8 cellular contexts compared by ENCODE assay signal in the genomic region with DNA sequence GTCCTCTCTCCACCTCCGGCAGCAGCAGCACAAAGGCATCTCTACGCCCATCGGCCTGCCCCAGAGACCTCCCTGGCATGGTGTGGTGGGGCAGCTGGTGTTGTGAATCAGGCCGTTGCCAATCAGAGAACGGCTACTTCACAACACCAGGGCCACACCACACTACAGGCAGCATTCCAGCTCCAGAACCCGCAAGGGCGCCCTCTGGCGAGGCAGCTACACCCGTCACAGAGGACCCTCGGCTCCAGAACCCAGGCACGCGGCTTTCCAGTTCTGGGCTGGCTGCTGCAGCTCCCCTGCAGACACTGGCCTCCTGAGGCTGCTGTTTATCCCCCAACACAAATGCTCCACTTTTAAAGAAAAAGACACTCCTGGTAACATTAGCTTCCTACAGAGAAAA.
A peak's percentile ranks its signal among the peaks of the same experiment; 100 is the strongest.
DNase-seq lines count a peak whose midpoint lies in the region; ATAC-seq, FAIRE-seq and TF ChIP-seq lines count a peak whose summit lies in the region.

No MANE protein-coding gene starts in this region.

- no peaks in the 10 kb centered on the region for H3K9me2 ChIP-seq in PC-9 (ENCODE audit: insufficient read depth)

- peak; percentile 23 for TF ChIP-seq CTCF in kidney (IDR thresholded peaks at IDR 0.05; ENCODE audit: borderline replicate concordance, extremely low read depth, insufficient read depth)
- no peak for TF ChIP-seq CTCF in PC-9 (conservative IDR thresholded peaks at IDR 0.05)

- no peak overlapping the region for H2AFZ ChIP-seq in PC-9

- no peak for FAIRE-seq in kidney (lab: Jason Lieb, UNC)

- peak in 1 of 2 donors; percentile 58 for ATAC-seq in activated T-cell treated with anti-CD3 and anti-CD28 coated beads, Interleukin-2, amount 50 U/mL, for 4 hours

- H3K79me2 ChIP-seq in PC-9 (ENCODE audit: low read depth): no peaks in the 10 kb centered on the region

- H3K36me3 Mint-ChIP-seq in activated T-cell treated with anti-CD3 and anti-CD28 coated beads, Interleukin-2, amount 50 U/mL, for 4 hours (ENCODE audit: insufficient read depth): no peaks in the 10 kb centered on the region

- CTCF ChIA-PET in PC-9 (lab: Charles Lee): no interaction called here

- no TSS peak for BruUV-seq in PC-9 (replicated peaks; lab: Mats Ljungman, UMichigan)

- H3K9ac ChIP-seq in kidney (ENCODE audit: low read length in 2 of 2): no peak overlapping the region

- H3K27me3 ChIP-seq in SJCRH30 (no peaks in the 10 kb centered on the region), PC-9 (ENCODE audit: insufficient read depth, low read depth) (no peaks in the 10 kb centered on the region)

- H3K4me2 ChIP-seq in PC-9: no peak overlapping the region

- no peaks in the 10 kb centered on the region for H3K9me3 ChIP-seq in kidney (ENCODE audit: control insufficient read depth in 1 of 2, low read length in 2 of 2)
- no peaks in the 10 kb centered on the region for H3K9me3 ChIP-seq in SJCRH30 (replicated peaks)
- H3K9me3 ChIP-seq in PC-9 (ENCODE audit: insufficient read depth, low read depth): no peaks in the 10 kb centered on the region

- H3K4me1 ChIP-seq in kidney (ENCODE audit: control insufficient read depth in 1 of 2, insufficient read depth in 1 of 2, low read depth in 1 of 2, low read length in 2 of 2) (no peaks in the 10 kb centered on the region), SJCRH30 (no peaks in the 10 kb centered on the region), PC-9 (replicated peaks; ENCODE audit: insufficient read depth) (no peaks in the 10 kb centered on the region)

- H3K27ac ChIP-seq in kidney (ENCODE audit: low read depth in 2 of 2, low read length in 2 of 2) (no peak overlapping the region), SJCRH30 (no peak overlapping the region), PC-9 (no peak overlapping the region)

- no peaks in the 10 kb centered on the region for H3K36me3 ChIP-seq in kidney (ENCODE audit: control insufficient read depth in 1 of 2, insufficient read depth in 2 of 2, low read length in 2 of 2)
- no peaks in the 10 kb centered on the region for H3K36me3 ChIP-seq in SJCRH30
- H3K36me3 ChIP-seq in PC-9 (ENCODE audit: low read depth): peaks cover 17% of the 10 kb centered on the region; the same call in 1 of the 2 replicates

- DNase-seq in GM03348 (ENCODE audit: low spot score): peak; percentile 47
- DNase-seq in HuH-7.5 (ENCODE audit: low spot score): peak; percentile 65
- peak; percentile 17 for DNase-seq in activated T-cell treated with anti-CD3 and anti-CD28 coated beads, Interleukin-2, amount 50 U/mL, for 4 hours
- no peak for DNase-seq in kidney
- peak; percentile 29 for DNase-seq in stimulated activated CD8-positive, alpha-beta memory T cell treated with anti-CD3 and anti-CD28 coated beads, Interleukin-7, amount 100 ng/mL, for 24 hours (ENCODE audit: low read depth)
- no peak for DNase-seq in SJCRH30
- DNase-seq in PC-9: no peak
- no peak for DNase-seq in GOT3 (lab: John Stamatoyannopoulos, UW)

- H3K4me3 ChIP-seq in kidney (ENCODE audit: low read length in 2 of 2): no peak overlapping the region
- H3K4me3 ChIP-seq in SJCRH30: no peak overlapping the region
- no peak overlapping the region for H3K4me3 ChIP-seq in PC-9

- peaks cover 15% of the 10 kb centered on the region for H3K27me3 Mint-ChIP-seq in activated T-cell treated with anti-CD3 and anti-CD28 coated beads, Interleukin-2, amount 50 U/mL, for 4 hours (ENCODE audit: low read depth)

- intact Hi-C loops in kidney (cut with DNase I): no loop called here
- intact Hi-C loops in PC-9 (cut with micrococcal nuclease; ENCODE audit: unreplicated experiment): no loop called here

- no peaks in the 10 kb centered on the region for H3K9me3 Mint-ChIP-seq in activated T-cell treated with anti-CD3 and anti-CD28 coated beads, Interleukin-2, amount 50 U/mL, for 4 hours

- H3K4me1 Mint-ChIP-seq in activated T-cell treated with anti-CD3 and anti-CD28 coated beads, Interleukin-2, amount 50 U/mL, for 4 hours (ENCODE audit: low read depth): no peaks in the 10 kb centered on the region

- POLR2A ChIA-PET in PC-9 (lab: Charles Lee; ENCODE audit: unreplicated experiment): no interaction called here

- no peak overlapping the region for H3K4me3 Mint-ChIP-seq in activated T-cell treated with anti-CD3 and anti-CD28 coated beads, Interleukin-2, amount 50 U/mL, for 4 hours

- 0 out of 2 replicates have a peak, but pooled peaks cover 4% of the 10 kb centered on the region for H3F3A ChIP-seq in PC-9 (ENCODE audit: insufficient read depth, low read depth)

- H4K20me1 ChIP-seq in PC-9 (ENCODE audit: insufficient read depth): no peaks in the 10 kb centered on the region

Comparison
In these comparisons a context has a peak if more than half of its experiments do, and no peak if none do; other contexts are left out.
1. DNase-seq: peak in GM03348 (single experiment), HuH-7.5 (single experiment), activated T-cell treated with anti-CD3 and anti-CD28 coated beads, Interleukin-2, amount 50 U/mL, for 4 hours (single experiment) and stimulated activated CD8-positive, alpha-beta memory T cell treated with anti-CD3 and anti-CD28 coated beads, Interleukin-7, amount 100 ng/mL, for 24 hours (single experiment); none in kidney (single experiment), SJCRH30 (0 of 2), PC-9 (0 of 2) and GOT3 (single experiment).